ENCODE assay signal across 13 cellular contexts in genomic region chr13:111901301-111901905, GRCh38.
"Had no signal": no experiment of that assay in that cellular context is flagged by ENCODE, and none has a peak within 500 bp of the region (broad histone marks: within the 10 kb centered on the region; RNA-seq: fewer than 3 reads in every experiment).

No MANE protein-coding gene starts in this region.

- ATAC-seq: gastrocnemius medialis; heart left ventricle; naive thymus-derived CD4-positive, alpha-beta T cell had no signal

- H3K27ac Mint-ChIP-seq: activated naive CD8-positive, alpha-beta T cell treated with anti-CD3 and anti-CD28 coated beads, Interleukin-2, amount 10 ng/mL, durations not matched to agents 7 days and 5 days; memory B cell; naive thymus-derived CD4-positive, alpha-beta T cell; progenitor cell of endocrine pancreas; T-helper 1 cell treated with Interleukin-12 subunit alpha and Interleukin-12 subunit beta and Interleukin-4 antibody, amounts not matched to agents 30 μg/mL and 1 μg/mL, for 36 hours had no signal

- H3K4me3 Mint-ChIP-seq: activated naive CD8-positive, alpha-beta T cell treated with anti-CD3 and anti-CD28 coated beads, Interleukin-2, amount 10 ng/mL, durations not matched to agents 7 days and 5 days; memory B cell; naive thymus-derived CD4-positive, alpha-beta T cell; T-helper 1 cell treated with Interleukin-12 subunit alpha and Interleukin-12 subunit beta and Interleukin-4 antibody, amounts not matched to agents 30 μg/mL and 1 μg/mL, for 36 hours had no signal

- H3K4me3 ChIP-seq: gastrocnemius medialis, heart left ventricle, skin epidermis, testis, upper lobe of left lung had no signal

- H3K9me3 Mint-ChIP-seq: activated naive CD8-positive, alpha-beta T cell treated with anti-CD3 and anti-CD28 coated beads, Interleukin-2, amount 10 ng/mL, durations not matched to agents 7 days and 5 days; T-helper 1 cell treated with Interleukin-12 subunit alpha and Interleukin-12 subunit beta and Interleukin-4 antibody, amounts not matched to agents 30 μg/mL and 1 μg/mL, for 36 hours had no signal

- H3K9me3 ChIP-seq: gastrocnemius medialis, heart left ventricle, testis, upper lobe of left lung had no signal

- H3K27me3 ChIP-seq: gastrocnemius medialis, testis, upper lobe of left lung had no signal

- DNase-seq: activated CD4-positive, alpha-beta T cell treated with anti-CD3 and anti-CD28 coated beads, Interleukin-2, amount 50 U/mL, for 1 hour; activated CD4-positive, CD25-positive, alpha-beta regulatory T cell treated with anti-CD3 and anti-CD28 coated beads, Interleukin-2, amount 50 U/mL, for 72 hours; activated naive CD8-positive, alpha-beta T cell treated with anti-CD3 and anti-CD28 coated beads, Interleukin-2, amount 10 ng/mL, durations not matched to agents 7 days and 5 days; gastrocnemius medialis; heart left ventricle; kidney glomerular epithelial cell; naive thymus-derived CD4-positive, alpha-beta T cell; upper lobe of left lung had no signal

- H3K36me3 Mint-ChIP-seq: activated naive CD8-positive, alpha-beta T cell treated with anti-CD3 and anti-CD28 coated beads, Interleukin-2, amount 10 ng/mL, durations not matched to agents 7 days and 5 days; memory B cell; naive thymus-derived CD4-positive, alpha-beta T cell had no signal

- H3K4me1 ChIP-seq: gastrocnemius medialis, heart left ventricle, testis, upper lobe of left lung had no signal

- H3K36me3 ChIP-seq: gastrocnemius medialis, heart left ventricle, upper lobe of left lung had no signal

- H3K27me3 Mint-ChIP-seq: activated naive CD8-positive, alpha-beta T cell treated with anti-CD3 and anti-CD28 coated beads, Interleukin-2, amount 10 ng/mL, durations not matched to agents 7 days and 5 days had no signal

- H3K27ac ChIP-seq: gastrocnemius medialis, heart left ventricle, skin epidermis, testis, upper lobe of left lung had no signal

- H3K4me1 Mint-ChIP-seq: activated naive CD8-positive, alpha-beta T cell treated with anti-CD3 and anti-CD28 coated beads, Interleukin-2, amount 10 ng/mL, durations not matched to agents 7 days and 5 days; memory B cell had no signal
